In the genomic region with DNA sequence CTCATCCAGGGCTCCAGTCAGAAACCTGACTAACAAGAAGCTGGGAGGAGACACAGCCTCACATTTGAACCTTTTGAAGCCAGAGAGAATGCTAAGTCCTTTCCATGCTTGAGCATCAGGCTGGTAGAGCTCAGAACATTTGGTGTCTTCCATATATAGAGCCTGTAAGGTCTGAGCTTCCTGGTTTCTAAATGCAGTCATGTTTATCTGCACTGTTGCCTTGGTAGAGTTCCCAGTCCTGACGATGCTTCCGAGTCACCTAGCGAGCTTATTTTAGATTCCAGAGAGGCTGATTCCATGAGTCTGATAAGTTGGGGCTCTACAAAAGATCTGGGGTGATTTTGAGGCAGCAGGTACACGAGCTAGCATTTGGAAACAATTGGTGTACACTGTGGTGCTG, we compare ENCODE assay signal across 2 cellular contexts.
TF ChIP-seq lines count a peak whose summit lies in the region.

No MANE protein-coding gene starts in this region.

TF ChIP-seq in IMR-90, 13 proteins besides CTCF, POLR2A, EP300 and RAD21:
- TF ChIP-seq BHLHE40 (IDR thresholded peaks at IDR 0.05; ENCODE audit: low read depth, low read length) (no peak), NFE2L2 (IDR thresholded peaks at IDR 0.05; ENCODE audit: low read depth, low read length) (no peak)

TF ChIP-seq in GM12878, 131 proteins besides CTCF, POLR2A, EP300 and RAD21:
- TF ChIP-seq IKZF2 (IDR thresholded peaks at IDR 0.05) (no peak), CHD1 (IDR thresholded peaks at IDR 0.05; ENCODE audit: low read depth, low read length) (no peak), TBL1XR1 (IDR thresholded peaks at IDR 0.05; ENCODE audit: low read depth, low read length) (no peak), MYC (IDR thresholded peaks at IDR 0.05; ENCODE audit: insufficient read depth, insufficient read length, insufficient replicate concordance, low read length, severe bottlenecking) (no peak), FOS (IDR thresholded peaks at IDR 0.05; ENCODE audit: borderline replicate concordance, extremely low read depth, insufficient read length) (no peak), ZZZ3 (IDR thresholded peaks at IDR 0.05; ENCODE audit: control insufficient read depth, insufficient read length, low read depth) (no peak), PAX5 (IDR thresholded peaks at IDR 0.05; ENCODE audit: borderline replicate concordance, low read depth, low read length) (no peak), PML (IDR thresholded peaks at IDR 0.05; ENCODE audit: low read length) (no peak), CHD2 (IDR thresholded peaks at IDR 0.05; ENCODE audit: borderline replicate concordance, low read depth, low read length) (no peak), RCOR1 (conservative IDR thresholded peaks at IDR 0.05; ENCODE audit: low read depth, low read length) (no peak), MEF2A (IDR thresholded peaks at IDR 0.05; ENCODE audit: insufficient read depth, low read depth, low read length) (no peak)
- TF ChIP-seq, protein P1, sequence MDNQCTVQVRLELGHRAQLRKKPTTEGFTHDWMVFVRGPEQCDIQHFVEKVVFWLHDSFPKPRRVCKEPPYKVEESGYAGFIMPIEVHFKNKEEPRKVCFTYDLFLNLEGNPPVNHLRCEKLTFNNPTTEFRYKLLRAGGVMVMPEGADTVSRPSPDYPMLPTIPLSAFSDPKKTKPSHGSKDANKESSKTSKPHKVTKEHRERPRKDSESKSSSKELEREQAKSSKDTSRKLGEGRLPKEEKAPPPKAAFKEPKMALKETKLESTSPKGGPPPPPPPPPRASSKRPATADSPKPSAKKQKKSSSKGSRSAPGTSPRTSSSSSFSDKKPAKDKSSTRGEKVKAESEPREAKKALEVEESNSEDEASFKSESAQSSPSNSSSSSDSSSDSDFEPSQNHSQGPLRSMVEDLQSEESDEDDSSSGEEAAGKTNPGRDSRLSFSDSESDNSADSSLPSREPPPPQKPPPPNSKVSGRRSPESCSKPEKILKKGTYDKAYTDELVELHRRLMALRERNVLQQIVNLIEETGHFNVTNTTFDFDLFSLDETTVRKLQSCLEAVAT (IDR thresholded peaks at IDR 0.05), result no peak
- TF ChIP-seq, protein P2, sequence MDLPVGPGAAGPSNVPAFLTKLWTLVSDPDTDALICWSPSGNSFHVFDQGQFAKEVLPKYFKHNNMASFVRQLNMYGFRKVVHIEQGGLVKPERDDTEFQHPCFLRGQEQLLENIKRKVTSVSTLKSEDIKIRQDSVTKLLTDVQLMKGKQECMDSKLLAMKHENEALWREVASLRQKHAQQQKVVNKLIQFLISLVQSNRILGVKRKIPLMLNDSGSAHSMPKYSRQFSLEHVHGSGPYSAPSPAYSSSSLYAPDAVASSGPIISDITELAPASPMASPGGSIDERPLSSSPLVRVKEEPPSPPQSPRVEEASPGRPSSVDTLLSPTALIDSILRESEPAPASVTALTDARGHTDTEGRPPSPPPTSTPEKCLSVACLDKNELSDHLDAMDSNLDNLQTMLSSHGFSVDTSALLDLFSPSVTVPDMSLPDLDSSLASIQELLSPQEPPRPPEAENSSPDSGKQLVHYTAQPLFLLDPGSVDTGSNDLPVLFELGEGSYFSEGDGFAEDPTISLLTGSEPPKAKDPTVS (IDR thresholded peaks at IDR 0.05; ENCODE audit: low read depth, low read length), result no peak
